In genomic region chr6:39885691-39886090, GRCh38 we compare ENCODE assay signal across 15 cellular contexts. TPM values are rescaled to one million over a fixed set of nuclear protein-coding genes. Genes with fewer than 3 reads are reported as not detected.
DNase-seq lines count a peak whose midpoint lies in the region; ATAC-seq and TF ChIP-seq lines count a peak whose summit lies in the region.
"Had no signal": no experiment of that assay in that cellular context is flagged by ENCODE, and none has a peak within 500 bp of the region (broad histone marks: within the 10 kb centered on the region; RNA-seq: fewer than 3 reads in every experiment).

No MANE protein-coding gene starts in this region.

- H3K4me1 ChIP-seq in left ventricle myocardium inferior = peaks cover 60% of the 10 kb centered on the region
- H3K4me1 ChIP-seq in psoas muscle = peaks cover 61% of the 10 kb centered on the region
- H3K4me1 ChIP-seq in tibial nerve = peaks cover 0 to 94% (median 39%) of the 10 kb centered on the region in 4 donors

- H3K4me3 ChIP-seq in left ventricle myocardium inferior (no peak overlapping the region), psoas muscle (no peak overlapping the region), tibial nerve (no peak overlapping the region)
- H3K4me3 ChIP-seq: Peyer's patch had no signal

- H3K36me3 ChIP-seq in left ventricle myocardium inferior = no peaks in the 10 kb centered on the region
- H3K36me3 ChIP-seq in psoas muscle (ENCODE audit: insufficient read depth in 1 of 2, low read depth in 1 of 2) = peaks cover 0 to 12% of the 10 kb centered on the region in 2 donors
- peaks cover 0 to 20% (median 0%) of the 10 kb centered on the region in 3 donors for H3K36me3 ChIP-seq in tibial nerve
- H3K36me3 ChIP-seq: Peyer's patch had no signal

- no peak for TF ChIP-seq CTCF in left ventricle myocardium inferior (IDR thresholded peaks at IDR 0.05; ENCODE audit: borderline replicate concordance)
- no peak for TF ChIP-seq CTCF in psoas muscle (IDR thresholded peaks at IDR 0.05)
- no peak for TF ChIP-seq CTCF in tibial nerve (IDR thresholded peaks at IDR 0.05)
- TF ChIP-seq CTCF in omental fat pad (IDR thresholded peaks at IDR 0.05) = no peak

- WGBS in psoas muscle, 3 donors = 85 to 92% (median 87%) methylated on average over 7 of the region's 7 CpGs
- 91 to 92% methylated on average over 7 of the region's 7 CpGs for WGBS in tibial nerve, 2 donors

- H3K27ac ChIP-seq in left ventricle myocardium inferior (replicated peaks) (peak overlapping the region; percentile 74), psoas muscle (peak overlapping the region; percentile 83), tibial nerve (peak overlapping the region in 3 of 4 donors; percentile 21 to 84 (median 81))
- H3K27ac ChIP-seq: C4-2B, KMS-11 had no signal

- H3K9me3 ChIP-seq in left ventricle myocardium inferior (replicated peaks) (no peaks in the 10 kb centered on the region), psoas muscle (no peaks in the 10 kb centered on the region), tibial nerve (no peaks in the 10 kb centered on the region)
- H3K9me3 ChIP-seq: Peyer's patch had no signal

- H3K27me3 ChIP-seq in left ventricle myocardium inferior (ENCODE audit: low read depth) (no peaks in the 10 kb centered on the region), psoas muscle (ENCODE audit: insufficient read depth in 3 of 3, low read length in 2 of 3) (no peaks in the 10 kb centered on the region), tibial nerve (no peaks in the 10 kb centered on the region)
- H3K27me3 ChIP-seq: Peyer's patch had no signal

- ATAC-seq in Right ventricle myocardium inferior (no peak), psoas muscle (no peak), GM21447 (IDR thresholded peaks at IDR 0.05; ENCODE audit: unreplicated experiment) (no peak), omental fat pad (ENCODE audit: low FRiP score) (no peak)

- DNase-seq in left ventricle myocardium inferior = no peak
- DNase-seq in Right ventricle myocardium inferior (ENCODE audit: missing footprints) = no peak
- DNase-seq in kidney tubule cell (ENCODE audit: low spot score) = peak; percentile 25
- no peak for DNase-seq in psoas muscle
- no peak for DNase-seq in tibial nerve (ENCODE audit: low spot score in 2 of 2)
- DNase-seq in SKM-1 treated with dmso at 0.1 percent for 144 hours (lab: John Stamatoyannopoulos, UW; ENCODE audit: unreplicated experiment) = no peak
- DNase-seq in omental fat pad (ENCODE audit: low spot score) = no peak
- DNase-seq: NCI-H1105, NCI-H1694 treated with DMSO at 0.1 percent for 48 hours, NCI-H446, NCI-H774, Peyer's patch had no signal

- intact Hi-C loops in left ventricle myocardium inferior (cut with micrococcal nuclease) (no loop called here), Right ventricle myocardium inferior (cut with DNase I) (loop anchor here (10.0 kb wide), 1 partner anchor 161 kb away; the partner anchor contains the start of gene KIF6), psoas muscle (cut with DNase I) (loop anchor here in 1 of 2 donors (5.0 kb wide), 1 partner anchor 533 kb away; no protein-coding TSS in a partner anchor)

- TF ChIP-seq EP300 in tibial nerve (IDR thresholded peaks at IDR 0.05) = no peak

- no peak for TF ChIP-seq POLR2A in tibial nerve (IDR thresholded peaks at IDR 0.05)

RNA-seq across cellular contexts. Expression of gene MOCS1, which starts 48.6 kb away (rescaled TPM):
- total RNA-seq in left ventricle myocardium inferior = 28.6 TPM
- total RNA-seq in Right ventricle myocardium inferior = 27.2 TPM
- 10 to 100 TPM; 24.2 to 44.2 (median 36.4) TPM for total RNA-seq in psoas muscle
- polyA plus RNA-seq in psoas muscle = 10 to 100 TPM; 17.3 to 32.5 (median 17.4) TPM
- total RNA-seq in tibial nerve = 100 to 1,000 TPM in 1 of 4 donors, 10 to 100 TPM in 3; 56.7 to 103 (median 71.0) TPM
- total RNA-seq in omental fat pad = 10 to 100 TPM; 55.1 to 90.1 (median 62.6) TPM
